Comparison of ENCODE assay signal across 1 cellular context in the genomic region with DNA sequence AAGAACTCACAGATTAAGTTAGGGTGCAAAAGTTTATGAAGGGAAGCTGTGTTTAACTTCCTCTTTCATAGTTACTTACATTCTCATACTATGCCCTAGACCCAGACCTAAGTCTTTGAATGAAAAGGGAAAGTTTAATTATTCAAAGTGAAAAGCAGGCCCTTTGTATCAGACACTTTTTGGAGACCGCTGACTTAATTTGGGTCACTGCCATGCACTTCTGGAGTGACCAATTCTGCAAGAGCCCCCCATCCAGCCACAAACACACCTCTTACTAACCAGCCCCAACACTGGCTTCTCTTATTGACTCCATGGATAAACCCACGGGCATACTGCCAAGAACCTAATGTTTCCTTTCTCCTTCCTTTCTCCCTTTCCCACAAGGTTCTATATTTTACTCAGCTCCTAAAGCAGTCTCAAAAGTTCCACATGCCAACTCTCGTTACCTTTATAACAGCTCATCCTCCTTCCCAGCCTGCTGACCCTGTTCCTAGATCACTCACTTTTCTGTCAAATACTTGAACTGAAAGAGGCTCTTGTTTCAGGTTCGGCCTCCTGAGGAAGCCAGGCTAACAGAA.
TF ChIP-seq lines count a peak whose summit lies in the region.

No MANE protein-coding gene starts in this region.

TF ChIP-seq in HepG2, 621 proteins besides CTCF, POLR2A, EP300 and RAD21:
- TF ChIP-seq RBM22 (optimal IDR thresholded peaks at IDR 0.05; ENCODE audit: low read length) = peak; percentile 90
- TF ChIP-seq POLR2AphosphoS5 (IDR thresholded peaks at IDR 0.05; ENCODE audit: low read depth, low read length) = peak; percentile 26; the same call in 1 of the 2 replicates
- 0 out of 2 replicates have a peak, but pooled peaks have one; percentile 31 for TF ChIP-seq POLR2G (IDR thresholded peaks at IDR 0.05; ENCODE audit: low read depth, low read length)
- TF ChIP-seq AGO2 (optimal IDR thresholded peaks at IDR 0.05; ENCODE audit: low read depth, low read length) = peak; percentile 29
- TF ChIP-seq, protein P1, sequence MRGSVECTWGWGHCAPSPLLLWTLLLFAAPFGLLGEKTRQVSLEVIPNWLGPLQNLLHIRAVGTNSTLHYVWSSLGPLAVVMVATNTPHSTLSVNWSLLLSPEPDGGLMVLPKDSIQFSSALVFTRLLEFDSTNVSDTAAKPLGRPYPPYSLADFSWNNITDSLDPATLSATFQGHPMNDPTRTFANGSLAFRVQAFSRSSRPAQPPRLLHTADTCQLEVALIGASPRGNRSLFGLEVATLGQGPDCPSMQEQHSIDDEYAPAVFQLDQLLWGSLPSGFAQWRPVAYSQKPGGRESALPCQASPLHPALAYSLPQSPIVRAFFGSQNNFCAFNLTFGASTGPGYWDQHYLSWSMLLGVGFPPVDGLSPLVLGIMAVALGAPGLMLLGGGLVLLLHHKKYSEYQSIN (CRISPR knock-in tag; IDR thresholded peaks at IDR 0.05; ENCODE audit: borderline replicate concordance) = no peak
